Comparison of ENCODE assay signal across 8 cellular contexts in genomic region chr19:35545001-35545854, GRCh38. TPM values are rescaled to one million over a fixed set of nuclear protein-coding genes. Genes with fewer than 3 reads are reported as not detected.
A peak's percentile ranks its signal among the peaks of the same experiment; 100 is the strongest.
DNase-seq lines count a peak whose midpoint lies in the region; ATAC-seq and TF ChIP-seq lines count a peak whose summit lies in the region.

A gene with protein sequence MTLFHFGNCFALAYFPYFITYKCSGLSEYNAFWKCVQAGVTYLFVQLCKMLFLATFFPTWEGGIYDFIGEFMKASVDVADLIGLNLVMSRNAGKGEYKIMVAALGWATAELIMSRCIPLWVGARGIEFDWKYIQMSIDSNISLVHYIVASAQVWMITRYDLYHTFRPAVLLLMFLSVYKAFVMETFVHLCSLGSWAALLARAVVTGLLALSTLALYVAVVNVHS (plus strand): TSS chr19:35545626. CDS start chr19:35545740, 114 bp downstream.

- H3K4me1 ChIP-seq in DOHH2 (ENCODE audit: control insufficient read depth, low read length) (peaks cover 30% of the 10 kb centered on the region), SJCRH30 (peaks cover 4% of the 10 kb centered on the region; the same call in 1 of the 2 replicates), foreskin keratinocyte (peaks cover 4% of the 10 kb centered on the region), neuron (ENCODE audit: insufficient read depth, low read length) (peaks cover 13% of the 10 kb centered on the region)

- H3K79me2 ChIP-seq in DOHH2 (ENCODE audit: control insufficient read depth, low read length): peaks cover 40% of the 10 kb centered on the region

- H2AFZ ChIP-seq in neuron (ENCODE audit: low read depth, low read length): peak within 1 kb of the TSS; percentile 86

- ATAC-seq in foreskin keratinocyte: peak; percentile 83

- H3K27ac ChIP-seq in DOHH2 (ENCODE audit: low read depth, low read length) (peak within 1 kb of the TSS; percentile 47; the same call in 1 of the 2 replicates), SJCRH30 (peak within 1 kb of the TSS; percentile 71), foreskin keratinocyte (peak within 1 kb of the TSS; percentile 87)

- H3K9me2 ChIP-seq in DOHH2 (replicated peaks; ENCODE audit: control insufficient read depth, low read length): no peaks in the 10 kb centered on the region

- H3F3A ChIP-seq in DOHH2 (ENCODE audit: control insufficient read depth, insufficient read depth): no peaks in the 10 kb centered on the region

- H3K9me3 ChIP-seq in DOHH2 (ENCODE audit: control insufficient read depth, insufficient read depth, low read length) (no peaks in the 10 kb centered on the region), SJCRH30 (replicated peaks) (no peaks in the 10 kb centered on the region), neuron (ENCODE audit: low read length) (no peaks in the 10 kb centered on the region)

- H3K27me3 ChIP-seq in DOHH2 (ENCODE audit: control insufficient read depth, low read length) (no peaks in the 10 kb centered on the region), SJCRH30 (no peaks in the 10 kb centered on the region), foreskin keratinocyte (no peaks in the 10 kb centered on the region), neuron (ENCODE audit: insufficient read depth, low read length) (no peaks in the 10 kb centered on the region)

- peaks cover 39% of the 10 kb centered on the region for H3K36me3 ChIP-seq in DOHH2 (ENCODE audit: control insufficient read depth, low read length)
- no peaks in the 10 kb centered on the region for H3K36me3 ChIP-seq in SJCRH30
- no peaks in the 10 kb centered on the region for H3K36me3 ChIP-seq in neuron (ENCODE audit: insufficient read depth, low read length)

- DNase-seq in GOT3 (lab: John Stamatoyannopoulos, UW) (peak; percentile 43), M059J (ENCODE audit: low read depth) (peak; percentile 87), SJCRH30 (peak; percentile 93 to 94), foreskin keratinocyte (peak; percentile 51 to 70), stromal cell of bone marrow (ENCODE audit: low read depth) (peak; percentile 81)
- DNase-seq in activated gamma-delta T cell treated with anti-CD3 and anti-CD28 coated beads, Interleukin-2, amount 50 U/mL, for 16 hours (ENCODE audit: low read depth): peak; percentile 68

- peak within 1 kb of the TSS; percentile 91 for H3K4me2 ChIP-seq in DOHH2 (ENCODE audit: low read length)

- peak within 1 kb of the TSS; percentile 97 for H3K4me3 ChIP-seq in DOHH2 (ENCODE audit: low read length)
- peak within 1 kb of the TSS; percentile 84 for H3K4me3 ChIP-seq in SJCRH30
- peak within 1 kb of the TSS; percentile 58 for H3K4me3 ChIP-seq in neuron (ENCODE audit: low read length)

- H4K20me1 ChIP-seq in DOHH2 (ENCODE audit: control insufficient read depth, insufficient read depth, low read depth, low read length): peaks cover 2% of the 10 kb centered on the region; the same call in 1 of the 2 replicates

- TF ChIP-seq CTCF in DOHH2 (IDR thresholded peaks at IDR 0.05; ENCODE audit: low read depth, low read length, poor library complexity, severe bottlenecking) (no peak), foreskin keratinocyte (conservative IDR thresholded peaks at IDR 0.05) (peak; percentile 13)

RNA-seq across cellular contexts. Expression of the gene that starts here (rescaled TPM):
- total RNA-seq in M059J (2014; rRNA removed; shearing (Covaris generic)): 106 and 116 TPM in 2 replicates
- 110 TPM in 2 replicates for total RNA-seq in SJCRH30 (2014; rRNA removed; shearing (Covaris generic))
- 143 and 152 TPM in 2 replicates for total RNA-seq in foreskin keratinocyte
- polyA plus RNA-seq in foreskin keratinocyte: 196 and 202 TPM in 2 replicates

Comparison
In these comparisons a context has a peak if more than half of its experiments do, and no peak if none do; other contexts are left out.
1. Peak in every context shown above with its lines: DNase-seq, ATAC-seq, H3K4me3 ChIP-seq and H3K27ac ChIP-seq.
2. DNase-seq: peak in every context shown above with its lines; median percentile 94 in SJCRH30; 87 in M059J; 81 in stromal cell of bone marrow; 68 in activated gamma-delta T cell treated with anti-CD3 and anti-CD28 coated beads, Interleukin-2, amount 50 U/mL, for 16 hours; 60 in foreskin keratinocyte; 43 in GOT3.